In the genomic region with DNA sequence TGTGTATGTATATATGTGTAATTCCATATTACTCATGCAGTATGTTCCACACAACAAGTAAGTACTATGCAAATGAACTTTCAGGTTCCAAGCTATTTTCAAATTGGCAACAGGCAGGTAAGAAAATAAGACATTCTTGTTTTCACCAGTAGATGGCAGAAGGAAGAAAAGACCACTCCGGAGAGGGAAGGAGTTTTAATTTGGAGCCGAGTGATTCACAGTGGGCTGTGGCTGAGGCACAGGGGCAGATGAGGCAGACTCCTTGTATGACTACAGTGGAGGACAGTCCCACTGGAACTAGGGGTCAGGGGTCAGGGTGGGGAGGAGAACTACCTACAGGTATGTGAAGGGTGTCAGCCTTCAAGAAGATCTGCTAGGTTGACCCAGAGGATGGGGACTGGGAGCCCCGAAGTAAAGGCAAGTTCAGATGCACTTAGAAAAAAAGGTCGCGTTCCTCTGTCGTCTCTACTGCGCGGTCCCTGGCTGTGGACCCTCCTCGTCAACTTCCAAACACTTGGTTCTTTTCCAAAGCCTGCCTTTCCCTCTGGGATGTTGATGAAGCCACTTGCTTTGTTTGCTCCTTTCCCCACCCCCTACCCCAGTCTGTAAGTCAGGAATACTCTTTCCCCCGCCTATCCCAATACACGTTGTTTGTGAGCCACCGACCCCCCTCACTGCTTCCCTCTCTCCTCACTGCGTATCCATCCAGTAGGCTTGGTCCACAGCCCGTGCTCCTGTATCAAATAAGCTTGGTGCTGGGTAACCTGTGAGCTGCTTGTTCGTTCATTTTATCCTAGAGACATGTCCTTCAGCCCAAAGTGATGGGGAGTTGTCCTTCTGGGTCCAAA, we compare ENCODE assay signal across 1 cellular context.
TF ChIP-seq lines count a peak whose summit lies in the region.

No MANE protein-coding gene starts in this region.

TF ChIP-seq in SK-N-SH, 30 proteins besides CTCF, POLR2A, EP300 and RAD21 (continued from another document):
- no peak for TF ChIP-seq GABPA (IDR thresholded peaks at IDR 0.05; ENCODE audit: low read depth)
